20 cellular contexts compared by ENCODE assay signal in the genomic region with DNA sequence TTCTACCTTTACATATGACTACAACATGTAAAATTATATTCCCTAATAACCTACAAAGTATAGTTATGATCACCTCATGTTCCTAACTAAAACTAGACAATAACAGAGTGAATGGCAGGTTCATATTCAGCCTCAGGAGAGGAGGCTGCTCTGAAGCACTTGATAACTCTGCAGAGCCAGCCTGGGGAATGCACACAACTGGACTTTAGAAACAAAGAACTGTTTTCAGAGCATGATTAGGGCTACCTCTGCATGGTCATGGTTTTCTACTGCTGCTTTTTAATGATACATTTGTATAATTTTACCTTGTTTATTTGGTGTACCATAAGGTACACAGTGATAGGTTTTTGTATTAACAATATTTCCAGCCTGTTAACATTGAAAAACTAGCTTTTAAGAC.
"Had no signal": no experiment of that assay in that cellular context is flagged by ENCODE, and none has a peak within 500 bp of the region (broad histone marks: within the 10 kb centered on the region; RNA-seq: fewer than 3 reads in every experiment).

No MANE protein-coding gene starts in this region.

- H3K4me3 Mint-ChIP-seq: activated CD4-positive, alpha-beta T cell treated with anti-CD3 and anti-CD28 coated beads, Interleukin-2, amount 10 ng/mL, durations not matched to agents 7 days and 5 days; activated CD8-positive, alpha-beta memory T cell treated with anti-CD3 and anti-CD28 coated beads, Interleukin-2, amount 10 ng/mL, durations not matched to agents 7 days and 5 days; activated CD8-positive, alpha-beta T cell treated with anti-CD3 and anti-CD28 coated beads for 36 hours; activated naive CD8-positive, alpha-beta T cell; effector memory CD8-positive, alpha-beta T cell; memory B cell; nephron; stimulated activated memory B cell treated with anti-CD40 and anti-IgM and Interleukin-4, amounts not matched to agents 10 μg/mL and 1 μg/mL and 100 μg/mL, for 72 hours had no signal

- H3K4me1 Mint-ChIP-seq: memory B cell; nephron; stimulated activated memory B cell treated with anti-CD40 and anti-IgM and Interleukin-4, amounts not matched to agents 10 μg/mL and 1 μg/mL and 100 μg/mL, for 72 hours had no signal

- ATAC-seq: activated CD8-positive, alpha-beta memory T cell treated with anti-CD3 and anti-CD28 coated beads, Interleukin-2, amount 10 ng/mL, durations not matched to agents 7 days and 5 days; activated CD8-positive, alpha-beta T cell treated with anti-CD3 and anti-CD28 coated beads for 36 hours; effector memory CD8-positive, alpha-beta T cell; esophagus mucosa; right cardiac atrium; SK-N-SH treated with all-trans-retinoic acid at 6 μM for 48 hours; stimulated activated memory B cell treated with anti-CD40 and anti-IgM and Interleukin-4, amounts not matched to agents 10 μg/mL and 1 μg/mL and 100 μg/mL, for 72 hours had no signal

- DNase-seq: activated CD4-positive, alpha-beta T cell treated with anti-CD3 and anti-CD28 coated beads, Interleukin-2, amount 10 ng/mL, durations not matched to agents 7 days and 5 days; activated CD4-positive, CD25-positive, alpha-beta regulatory T cell treated with anti-CD3 and anti-CD28 coated beads, Interleukin-2, amount 50 U/mL, for 72 hours; activated CD8-positive, alpha-beta memory T cell treated with anti-CD3 and anti-CD28 coated beads, Interleukin-2, amount 10 ng/mL, durations not matched to agents 7 days and 5 days; activated CD8-positive, alpha-beta T cell treated with anti-CD3 and anti-CD28 coated beads for 36 hours; activated naive CD4-positive, alpha-beta T cell; activated T-cell treated with anti-CD3 and anti-CD28 coated beads for 4 hours; effector memory CD8-positive, alpha-beta T cell; hypothalamus; ovary; right cardiac atrium; stimulated activated CD4-positive, alpha-beta T cell treated with anti-CD3 and anti-CD28 coated beads, Interleukin-2, amount 100 ng/mL, for 24 hours; thyroid gland had no signal

- H3K4me3 ChIP-seq: ovary, thyroid gland had no signal

- H3K27ac Mint-ChIP-seq: activated CD4-positive, alpha-beta T cell treated with anti-CD3 and anti-CD28 coated beads, Interleukin-2, amount 10 ng/mL, durations not matched to agents 7 days and 5 days; activated CD8-positive, alpha-beta memory T cell treated with anti-CD3 and anti-CD28 coated beads, Interleukin-2, amount 10 ng/mL, durations not matched to agents 7 days and 5 days; activated CD8-positive, alpha-beta T cell treated with anti-CD3 and anti-CD28 coated beads for 36 hours; activated naive CD8-positive, alpha-beta T cell; memory B cell; nephron; stimulated activated memory B cell treated with anti-CD40 and anti-IgM and Interleukin-4, amounts not matched to agents 10 μg/mL and 1 μg/mL and 100 μg/mL, for 72 hours had no signal

- H3K9me3 ChIP-seq: neutrophil, ovary, thyroid gland had no signal

- H3K27ac ChIP-seq: neutrophil, ovary, thyroid gland, VCaP had no signal

- H3K36me3 ChIP-seq: ovary had no signal

- H3K9me3 Mint-ChIP-seq: activated CD4-positive, alpha-beta T cell treated with anti-CD3 and anti-CD28 coated beads, Interleukin-2, amount 10 ng/mL, durations not matched to agents 7 days and 5 days; activated CD8-positive, alpha-beta T cell treated with anti-CD3 and anti-CD28 coated beads for 36 hours; effector memory CD8-positive, alpha-beta T cell; memory B cell; nephron; stimulated activated memory B cell treated with anti-CD40 and anti-IgM and Interleukin-4, amounts not matched to agents 10 μg/mL and 1 μg/mL and 100 μg/mL, for 72 hours had no signal

- H3K27me3 ChIP-seq: neutrophil, ovary, thyroid gland had no signal
